21 cellular contexts compared by ENCODE assay signal in genomic region chr5:17151686-17152085, GRCh38.
DNase-seq lines count a peak whose midpoint lies in the region; ATAC-seq, FAIRE-seq and TF ChIP-seq lines count a peak whose summit lies in the region.
"Had no signal": no experiment of that assay in that cellular context is flagged by ENCODE, and none has a peak within 500 bp of the region (broad histone marks: within the 10 kb centered on the region; RNA-seq: fewer than 3 reads in every experiment).

No MANE protein-coding gene starts in this region.

- no peak overlapping the region for H2BK120ac ChIP-seq in mesenchymal stem cell (ENCODE audit: low read depth, low read length)

- H3K79me1 ChIP-seq in mesenchymal stem cell (replicated peaks; ENCODE audit: low read length, poor library complexity, severe bottlenecking): no peaks in the 10 kb centered on the region

- no peak overlapping the region for H3K4ac ChIP-seq in mesenchymal stem cell (ENCODE audit: low read depth in 1 of 2, low read length in 2 of 2)

- H3K4me2 ChIP-seq in mesenchymal stem cell (ENCODE audit: low read length, poor library complexity, severe bottlenecking): peak overlapping the region; percentile 30
- H3K4me2 ChIP-seq: BLaER1 had no signal

- peak overlapping the region; percentile 84 for H4K8ac ChIP-seq in mesenchymal stem cell (ENCODE audit: low read length)

- H3K27ac ChIP-seq in liver (ENCODE audit: low read depth in 1 of 2, low read length in 2 of 2): no peak overlapping the region
- no peak overlapping the region for H3K27ac ChIP-seq in right lobe of liver
- H3K27ac ChIP-seq in mesenchymal stem cell (ENCODE audit: low read length, poor library complexity, severe bottlenecking): peak overlapping the region; percentile 1
- H3K27ac ChIP-seq: 22Rv1, BLaER1, SK-N-MC had no signal

- H2BK12ac ChIP-seq in mesenchymal stem cell (ENCODE audit: low read length in 2 of 2): peak overlapping the region; percentile 69 to 80

- H2AFZ ChIP-seq in mesenchymal stem cell (ENCODE audit: low read depth, low read length): peak overlapping the region; percentile 36

- no peak for TF ChIP-seq RAD21 in liver (IDR thresholded peaks at IDR 0.05)

- no peak for FAIRE-seq in HTR-8/SVneo (lab: Jason Lieb, UNC)
- FAIRE-seq: GM12878, GM18507, GM19239 had no signal

- ATAC-seq in right lobe of liver: no peak
- no peak for ATAC-seq in GM18870 (IDR thresholded peaks at IDR 0.05; ENCODE audit: unreplicated experiment)
- ATAC-seq: GM12878 had no signal

- H3K36me3 ChIP-seq in liver (ENCODE audit: control insufficient read depth in 4 of 4, insufficient read depth in 3 of 4, low read depth in 1 of 4, low read length in 3 of 4) (no peaks in the 10 kb centered on the region), right lobe of liver (no peaks in the 10 kb centered on the region), mesenchymal stem cell (ENCODE audit: control insufficient read depth in 1 of 2, insufficient read depth in 2 of 2, low read depth in 1 of 2, low read length in 2 of 2) (peaks cover 0 to 4% of the 10 kb centered on the region in 2 experiments)
- H3K36me3 ChIP-seq: BLaER1 had no signal

- H3K4me1 ChIP-seq in liver (ENCODE audit: control insufficient read depth in 4 of 4, insufficient read depth in 4 of 4, low read length in 3 of 4) (no peaks in the 10 kb centered on the region), right lobe of liver (no peaks in the 10 kb centered on the region), mesenchymal stem cell (ENCODE audit: control insufficient read depth, insufficient read depth, low read depth, low read length) (peaks cover 7% of the 10 kb centered on the region)
- H3K4me1 ChIP-seq: BLaER1 had no signal

- H3K27me3 ChIP-seq in liver (ENCODE audit: control insufficient read depth in 4 of 4, insufficient read depth in 4 of 4, low read length in 3 of 4) (no peaks in the 10 kb centered on the region), right lobe of liver (no peaks in the 10 kb centered on the region), mesenchymal stem cell (ENCODE audit: control insufficient read depth in 1 of 2, insufficient read depth in 1 of 2, low read length in 2 of 2) (no peaks in the 10 kb centered on the region)
- H3K27me3 ChIP-seq: BLaER1 had no signal

- no peak overlapping the region for H2BK5ac ChIP-seq in mesenchymal stem cell (ENCODE audit: low read depth, low read length, poor library complexity, severe bottlenecking)

- no peak overlapping the region for H4K91ac ChIP-seq in mesenchymal stem cell (ENCODE audit: low read length)

- H3K14ac ChIP-seq in mesenchymal stem cell (ENCODE audit: low read length in 2 of 2): no peak overlapping the region

- intact Hi-C loops in right lobe of liver (cut with DNase I): no loop called here

- no peak overlapping the region for H2BK15ac ChIP-seq in mesenchymal stem cell (ENCODE audit: low read depth, poor library complexity, severe bottlenecking)

- DNase-seq in right lobe of liver: no peak
- DNase-seq in ecto neural progenitor cell (ENCODE audit: low spot score): peak; percentile 64
- DNase-seq in mesenchymal stem cell: peak; percentile 63
- no peak for DNase-seq in 8988T
- DNase-seq in HTR-8/SVneo (ENCODE audit: insufficient read length, low spot score): no peak
- DNase-seq in SW 1271 (lab: John Stamatoyannopoulos, UW): no peak
- DNase-seq: CD8-positive, alpha-beta memory T cell; DMS 273 treated with DMSO at 0.1 percent for 48 hours; Kasumi-1; NCI-H1105 treated with DMSO at 0.1 percent for 48 hours; NCI-H187 treated with DMSO at 0.1 percent for 48 hours; NCI-H446 treated with DMSO at 0.1 percent for 48 hours; NCI-H748 treated with DMSO at 0.1 percent for 48 hours had no signal

- peak overlapping the region; percentile 28 to 66 for H3K18ac ChIP-seq in mesenchymal stem cell (ENCODE audit: low read depth in 1 of 2, low read length in 2 of 2)

- TF ChIP-seq POLR2A in right lobe of liver (IDR thresholded peaks at IDR 0.05): no peak

- H3K9ac ChIP-seq in liver (ENCODE audit: low read depth in 1 of 2, low read length in 2 of 2): no peak overlapping the region
- H3K9ac ChIP-seq in mesenchymal stem cell (ENCODE audit: low read length): no peak overlapping the region
- H3K9ac ChIP-seq: BLaER1 had no signal

- no peak for TF ChIP-seq CTCF in liver (IDR thresholded peaks at IDR 0.05; ENCODE audit: low read depth, low read length, missing input control)
- no peak for TF ChIP-seq CTCF in right lobe of liver (IDR thresholded peaks at IDR 0.05)

- H2AK5ac ChIP-seq in mesenchymal stem cell (ENCODE audit: low read length, severe bottlenecking): no peak overlapping the region

- H3K23ac ChIP-seq in mesenchymal stem cell (ENCODE audit: low read length in 2 of 2): no peak overlapping the region

- H3K4me3 ChIP-seq in liver (ENCODE audit: low read depth in 1 of 3, low read length in 3 of 3) (no peak overlapping the region), right lobe of liver (no peak overlapping the region), mesenchymal stem cell (ENCODE audit: insufficient read depth in 1 of 2, low read depth in 1 of 2, low read length in 2 of 2) (no peak overlapping the region)
- H3K4me3 ChIP-seq: BLaER1, GM12878, SK-N-MC had no signal

- 59% methylated on average over 8 of the region's 8 CpGs for WGBS in liver
- WGBS in right lobe of liver (ENCODE audit: insufficient coverage, low coverage, low lambda C conversion rate, missing lambda C conversion rate): 55% methylated on average over 7 of the region's 8 CpGs
- 11% methylated on average over 8 of the region's 8 CpGs for WGBS in mesenchymal stem cell

- H3K9me3 ChIP-seq in liver (ENCODE audit: control insufficient read depth in 4 of 4, low read length in 3 of 4) (no peaks in the 10 kb centered on the region), right lobe of liver (no peaks in the 10 kb centered on the region), mesenchymal stem cell (ENCODE audit: control insufficient read depth, low read length) (no peaks in the 10 kb centered on the region)
- H3K9me3 ChIP-seq: BLaER1 had no signal

TF ChIP-seq in liver, 16 proteins besides CTCF, POLR2A, EP300 and RAD21:
- peak in 1 of 2 donors; percentile 9 for TF ChIP-seq RXRA (IDR thresholded peaks at IDR 0.05)
- peak; percentile 52 for TF ChIP-seq NR2F2 (IDR thresholded peaks at IDR 0.05)
- TF ChIP-seq REST (IDR thresholded peaks at IDR 0.05): no peak
- peak; percentile 7 for TF ChIP-seq SP1 (IDR thresholded peaks at IDR 0.05)

Comparison
In these comparisons a context has a peak if more than half of its experiments do, and no peak if none do; other contexts are left out.
1. DNase-seq: peak in ecto neural progenitor cell (single experiment) and mesenchymal stem cell (single experiment); none in right lobe of liver (0 of 3), 8988T (single experiment), HTR-8/SVneo (single experiment) and SW 1271 (0 of 2).